Comparison of ENCODE assay signal across 18 cellular contexts in the genomic region with DNA sequence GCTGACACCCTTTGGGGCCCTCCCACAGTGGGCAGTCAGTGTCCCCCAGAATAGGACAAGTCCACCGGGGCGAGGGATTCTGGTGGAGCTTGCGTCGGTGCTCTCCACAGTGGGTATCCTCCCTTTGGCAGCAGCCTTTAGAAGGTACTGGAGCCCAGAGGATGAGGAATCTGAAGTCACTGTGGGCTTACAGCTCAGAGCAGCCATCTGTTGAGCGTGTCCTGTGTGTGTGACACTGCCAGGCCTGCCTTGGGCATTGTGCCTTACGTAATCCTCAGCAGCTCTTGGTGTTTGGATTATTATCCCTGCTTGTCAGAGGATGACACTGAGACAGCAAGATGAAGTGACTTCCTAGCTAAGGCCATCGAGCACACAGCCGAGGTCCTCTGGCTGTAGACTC. TPM values are rescaled to one million over a fixed set of nuclear protein-coding genes. Genes with fewer than 3 reads are reported as not detected.
DNase-seq lines count a peak whose midpoint lies in the region; ATAC-seq and TF ChIP-seq lines count a peak whose summit lies in the region.
"Had no signal": no experiment of that assay in that cellular context is flagged by ENCODE, and none has a peak within 500 bp of the region (broad histone marks: within the 10 kb centered on the region; RNA-seq: fewer than 3 reads in every experiment).

No MANE protein-coding gene starts in this region.

- DNase-seq in hypothalamus (lab: John Stamatoyannopoulos, UW): peak in 33 of 51 donors; percentile 21 to 79 (median 49)
- DNase-seq in psoas muscle: no peak
- no peak for DNase-seq in HPDE6-E6E7 (ENCODE audit: extremely low spot score)
- no peak for DNase-seq in trophoblast cell
- DNase-seq: activated CD4-positive, alpha-beta T cell treated with anti-CD3 and anti-CD28 coated beads for 4 hours; activated effector memory CD4-positive, alpha-beta T cell treated with Interleukin-2 at 50 U/mL for 16 hours; effector memory CD8-positive, alpha-beta T cell; left colon; NCI-H1105 treated with DMSO at 0.1 percent for 48 hours; NK-92 treated with Interleukin-12 subunit alpha and Interleukin-12 subunit beta, amount 100 ng/mL, for 24 hours; RPMI8226; stimulated activated CD4-positive, alpha-beta T cell treated with anti-CD3 and anti-CD28 coated beads, Interleukin-2, amount 100 ng/mL, for 24 hours; stomach had no signal

- no peak overlapping the region for H2AK5ac ChIP-seq in trophoblast cell (ENCODE audit: low read length)

- H3K9me3 ChIP-seq in HUES6 (ENCODE audit: control insufficient read depth, insufficient read depth, low read depth, low read length): no peaks in the 10 kb centered on the region
- no peaks in the 10 kb centered on the region for H3K9me3 ChIP-seq in psoas muscle
- peaks cover 4% of the 10 kb centered on the region for H3K9me3 ChIP-seq in trophoblast cell (ENCODE audit: insufficient read depth, low read depth, low read length)
- H3K9me3 ChIP-seq: stomach, vagina had no signal

- 56 to 63% (median 57%) methylated on average over 8 of the region's 8 CpGs for WGBS in psoas muscle, 3 donors
- no CpG with 5 or more reads among the region's 8 CpGs for WGBS in trophoblast cell (ENCODE audit: extremely low coverage, insufficient coverage, insufficient read length)

- H4K12ac ChIP-seq in trophoblast cell (ENCODE audit: low read depth, low read length): no peak overlapping the region

- H3K4me2 ChIP-seq in trophoblast cell (ENCODE audit: low read length): no peak overlapping the region

- H3K23ac ChIP-seq in trophoblast cell (ENCODE audit: low read length): no peak overlapping the region

- H2BK120ac ChIP-seq in trophoblast cell (ENCODE audit: insufficient read depth, low read length, poor library complexity): no peak overlapping the region

- peaks cover 44% of the 10 kb centered on the region for H3K4me1 ChIP-seq in HUES6 (ENCODE audit: control insufficient read depth, insufficient read depth, low read length)
- no peaks in the 10 kb centered on the region for H3K4me1 ChIP-seq in psoas muscle
- no peaks in the 10 kb centered on the region for H3K4me1 ChIP-seq in trophoblast cell (ENCODE audit: control insufficient read depth in 1 of 2, insufficient read depth in 2 of 2, low read length in 2 of 2)
- H3K4me1 ChIP-seq: vagina had no signal

- no peak overlapping the region for H2BK5ac ChIP-seq in trophoblast cell (ENCODE audit: low read depth, low read length, poor library complexity)

- no peak overlapping the region for H4K8ac ChIP-seq in trophoblast cell (ENCODE audit: low read depth, low read length)

- no peak overlapping the region for H3K14ac ChIP-seq in trophoblast cell (ENCODE audit: low read length)

- intact Hi-C loops in psoas muscle (cut with DNase I): no loop called here

- H3K27me3 ChIP-seq in HUES6 (ENCODE audit: control insufficient read depth, insufficient read depth, low read length) (peaks cover 73% of the 10 kb centered on the region), psoas muscle (ENCODE audit: insufficient read depth in 3 of 3, low read length in 2 of 3) (no peaks in the 10 kb centered on the region), trophoblast cell (ENCODE audit: insufficient read depth, low read length) (no peaks in the 10 kb centered on the region)
- H3K27me3 ChIP-seq: stomach, vagina had no signal

- TF ChIP-seq CTCF in psoas muscle (IDR thresholded peaks at IDR 0.05): no peak

- peak; percentile 36 to 74 (median 40) for ATAC-seq in psoas muscle
- no peak for ATAC-seq in GM18517 (IDR thresholded peaks at IDR 0.05; ENCODE audit: unreplicated experiment)
- ATAC-seq: effector memory CD8-positive, alpha-beta T cell; HCT116; left colon had no signal

- no peak overlapping the region for H3K4ac ChIP-seq in trophoblast cell (ENCODE audit: low read depth, low read length)

- peak overlapping the region; percentile 31 for H3K9ac ChIP-seq in HUES6 (ENCODE audit: low read length)
- H3K9ac ChIP-seq in trophoblast cell (ENCODE audit: low read length): no peak overlapping the region

- no peak overlapping the region for H4K91ac ChIP-seq in trophoblast cell (ENCODE audit: low read depth, low read length)

- no peaks in the 10 kb centered on the region for H3K79me2 ChIP-seq in trophoblast cell (ENCODE audit: control insufficient read depth, insufficient read depth, low read length, poor library complexity)

- H3K27ac ChIP-seq in HUES6 (ENCODE audit: low read depth, low read length): no peak overlapping the region
- peak overlapping the region; percentile 93 for H3K27ac ChIP-seq in angular gyrus (ENCODE audit: low read depth, low read length)
- no peak overlapping the region for H3K27ac ChIP-seq in psoas muscle
- no peak overlapping the region for H3K27ac ChIP-seq in trophoblast cell (ENCODE audit: low read depth, low read length)
- H3K27ac ChIP-seq: stomach, vagina had no signal

- H3K36me3 ChIP-seq in HUES6 (ENCODE audit: control insufficient read depth, insufficient read depth, low read length): peaks cover 24% of the 10 kb centered on the region
- peaks cover 8 to 84% of the 10 kb centered on the region in 2 donors for H3K36me3 ChIP-seq in psoas muscle (ENCODE audit: insufficient read depth in 1 of 2, low read depth in 1 of 2)
- peaks cover 40 to 59% of the 10 kb centered on the region in 2 experiments for H3K36me3 ChIP-seq in trophoblast cell (ENCODE audit: control insufficient read depth in 1 of 2, insufficient read depth in 2 of 2, low read length in 2 of 2)

- no peak overlapping the region for H2AFZ ChIP-seq in trophoblast cell (ENCODE audit: insufficient read depth, low read length, poor library complexity)

- H2BK12ac ChIP-seq in trophoblast cell (ENCODE audit: low read length): no peak overlapping the region

- no peak overlapping the region for H3K18ac ChIP-seq in trophoblast cell (ENCODE audit: low read length)

- H3K4me3 ChIP-seq in HUES6 (ENCODE audit: low read depth, low read length): peak overlapping the region; percentile 37
- H3K4me3 ChIP-seq in psoas muscle: no peak overlapping the region
- no peak overlapping the region for H3K4me3 ChIP-seq in trophoblast cell (ENCODE audit: low read depth, low read length)
- H3K4me3 ChIP-seq: stomach, vagina had no signal

- no peaks in the 10 kb centered on the region for H3K79me1 ChIP-seq in trophoblast cell (ENCODE audit: low read length)

RNA-seq across cellular contexts. Expression of a gene that starts 12.6 kb away (rescaled TPM):
- 10 to 100 TPM; 34.5 to 58.7 (median 52.3) TPM for total RNA-seq in psoas muscle
- 100 to 1,000 TPM in 1 of 3 donors, 10 to 100 TPM in 2; 57.9 to 111 (median 88.1) TPM for polyA plus RNA-seq in psoas muscle
- 35.0 and 35.4 TPM in 2 replicates for polyA plus RNA-seq in trophoblast cell (2013)

RNA-seq across cellular contexts. Expression of a gene that starts 36.9 kb away (rescaled TPM):
- 1 to 10 TPM; 2.2 to 6.5 (median 4.0) TPM for total RNA-seq in psoas muscle
- polyA plus RNA-seq in psoas muscle: 1 to 10 TPM; 1.7 to 2.5 (median 2.3) TPM
- 83.1 and 83.9 TPM in 2 replicates for polyA plus RNA-seq in trophoblast cell (2013)

RNA-seq across cellular contexts. Expression of a gene that starts 43.5 kb away (rescaled TPM):
- 10 to 100 TPM; 10.4 to 26.2 (median 17.9) TPM for total RNA-seq in psoas muscle
- polyA plus RNA-seq in psoas muscle: 10 to 100 TPM; 24.7 to 61.5 (median 40.1) TPM
- 15.7 and 17.3 TPM in 2 replicates for polyA plus RNA-seq in trophoblast cell (2013)

Comparison
In these comparisons a context has a peak if more than half of its experiments do, and no peak if none do; other contexts are left out.
1. DNase-seq: peak in hypothalamus (33 of 51); none in psoas muscle (0 of 2), HPDE6-E6E7 (single experiment) and trophoblast cell (0 of 2).